In the genomic region with DNA sequence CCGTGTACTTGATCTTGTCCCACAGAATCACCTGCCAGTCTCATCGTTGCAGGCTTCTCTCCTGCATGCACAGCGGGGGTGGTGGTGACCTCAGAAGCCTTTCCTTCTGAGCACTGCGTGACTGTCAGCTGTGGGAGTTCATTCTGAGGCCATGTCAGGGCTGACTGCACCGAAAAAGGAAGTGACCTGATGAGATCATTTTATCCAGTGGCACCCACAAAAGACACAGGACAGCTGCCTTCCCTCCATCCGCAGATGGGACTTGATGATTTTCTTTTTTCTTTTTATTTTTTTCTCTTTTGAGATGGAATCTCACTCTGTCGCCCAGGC, we compare ENCODE assay signal across 9 cellular contexts.
A peak's percentile ranks its signal among the peaks of the same experiment; 100 is the strongest.
DNase-seq lines count a peak whose midpoint lies in the region; ATAC-seq and TF ChIP-seq lines count a peak whose summit lies in the region.
"Had no signal": no experiment of that assay in that cellular context is flagged by ENCODE, and none has a peak within 500 bp of the region (broad histone marks: within the 10 kb centered on the region; RNA-seq: fewer than 3 reads in every experiment).

No MANE protein-coding gene starts in this region.

- H3K27ac ChIP-seq in lung (ENCODE audit: low read depth in 1 of 2, low read length in 1 of 2): peak overlapping the region in 1 of 2 donors; percentile 39

- POLR2A ChIA-PET in activated B cell treated with CpG ODN at 0.5 μM for 24 hours (lab: Charles Lee): interaction anchor here (0.6 to 1.9 kb wide), 11 partner anchors 12 to 1309 kb away, joined by 3 to 13 read pairs (median 4); a partner anchor contains a TSS

- CTCF ChIA-PET in activated B cell treated with CpG ODN at 0.5 μM for 24 hours (lab: Charles Lee): interaction anchor here (2.6 kb wide), 1 partner anchor 16 kb away, joined by 18 read pairs; no protein-coding TSS in a partner anchor

- intact Hi-C loops in activated B cell treated with CpG ODN at 0.5 μM for 24 hours (cut with micrococcal nuclease): loop anchor here (1.0 to 5.0 kb wide), 8 partner anchors 15 to 1309 kb away; a partner anchor contains a TSS

- H3K9me3 ChIP-seq in lung (ENCODE audit: control insufficient read depth in 2 of 2, insufficient read depth in 1 of 2, low read length in 1 of 2): no peaks in the 10 kb centered on the region

- in situ Hi-C loops in Caki2 (cut with HindIII; ENCODE audit: low pct_unique_long_range_greater_than_20kb, low sequenced_read_pairs): no loop called here

- H3K4me3 ChIP-seq in lung: no peak overlapping the region

- peak; percentile 39 for DNase-seq in Caki2 (ENCODE audit: low read depth)
- peak; percentile 59 for DNase-seq in activated B cell treated with CpG ODN at 0.5 μM for 24 hours
- peak; percentile 50 for DNase-seq in lung (ENCODE audit: low spot score)
- DNase-seq in immature natural killer cell: no peak
- no peak for DNase-seq in epidermal melanocyte (ENCODE audit: insufficient read length, low spot score)
- no peak for DNase-seq in activated naive CD4-positive, alpha-beta T cell treated with Interleukin-2 at 50 U/mL for 16 hours

- WGBS in lung, 2 donors: 37 to 42% methylated on average over 6 to 7 of the region's 7 CpGs

- H3K4me1 Mint-ChIP-seq in activated B cell treated with CpG ODN at 0.5 μM for 24 hours: peaks cover 55% of the 10 kb centered on the region
- H3K4me1 Mint-ChIP-seq in immature natural killer cell: peaks cover 0 to 2% of the 10 kb centered on the region in 2 donors

- H3K27me3 ChIP-seq in lung (ENCODE audit: control insufficient read depth, insufficient read depth): no peaks in the 10 kb centered on the region

- peak overlapping the region; percentile 73 for H3K4me3 Mint-ChIP-seq in activated B cell treated with CpG ODN at 0.5 μM for 24 hours
- H3K4me3 Mint-ChIP-seq in immature natural killer cell: no peak overlapping the region

- no peaks in the 10 kb centered on the region for H3K36me3 Mint-ChIP-seq in activated B cell treated with CpG ODN at 0.5 μM for 24 hours (ENCODE audit: low read depth)
- no peaks in the 10 kb centered on the region for H3K36me3 Mint-ChIP-seq in immature natural killer cell

- peaks cover 13 to 40% of the 10 kb centered on the region in 2 donors for H3K36me3 ChIP-seq in lung (ENCODE audit: control insufficient read depth in 2 of 2, insufficient read depth in 2 of 2, low read length in 2 of 2)

- TF ChIP-seq CTCF in activated B cell treated with CpG ODN at 0.5 μM for 24 hours (IDR thresholded peaks at IDR 0.05) (no peak), lung (IDR thresholded peaks at IDR 0.05; ENCODE audit: control extremely low read depth, extremely low read depth) (no peak)

- no peaks in the 10 kb centered on the region for H3K9me3 Mint-ChIP-seq in activated B cell treated with CpG ODN at 0.5 μM for 24 hours
- H3K9me3 Mint-ChIP-seq in immature natural killer cell: no peaks in the 10 kb centered on the region

- H3K27ac Mint-ChIP-seq in activated B cell treated with CpG ODN at 0.5 μM for 24 hours (peak overlapping the region; percentile 83), immature natural killer cell (no peak overlapping the region)

- peaks cover 0 to 3% of the 10 kb centered on the region in 2 donors for H3K4me1 ChIP-seq in lung (ENCODE audit: control insufficient read depth in 2 of 2, insufficient read depth in 2 of 2, low read length in 2 of 2)

- no peaks in the 10 kb centered on the region for H3K27me3 Mint-ChIP-seq in activated B cell treated with CpG ODN at 0.5 μM for 24 hours
- peaks cover 0 to 5% (median 3%) of the 10 kb centered on the region in 3 donors for H3K27me3 Mint-ChIP-seq in immature natural killer cell (ENCODE audit: low read depth in 3 of 3)

- ATAC-seq in GM19372 (IDR thresholded peaks at IDR 0.05; ENCODE audit: low read depth, unreplicated experiment): peak; percentile 98
- ATAC-seq in HG03280 (IDR thresholded peaks at IDR 0.05; ENCODE audit: unreplicated experiment): peak; percentile 99
- peak; percentile 93 for ATAC-seq in activated B cell treated with CpG ODN at 0.5 μM for 24 hours (ENCODE audit: low read depth)
- peak; percentile 29 for ATAC-seq in lung (ENCODE audit: insufficient read depth, low FRiP score)
- ATAC-seq: HCT116 had no signal

Comparison
In these comparisons a context has a peak if more than half of its experiments do, and no peak if none do; other contexts are left out.
1. DNase-seq: peak in Caki2 (single experiment), activated B cell treated with CpG ODN at 0.5 μM for 24 hours (single experiment) and lung (single experiment); none in immature natural killer cell (0 of 3), epidermal melanocyte (single experiment) and activated naive CD4-positive, alpha-beta T cell treated with Interleukin-2 at 50 U/mL for 16 hours (single experiment).
2. ATAC-seq: peak in every context shown above with its lines; median percentile 99 in HG03280; 98 in GM19372; 93 in activated B cell treated with CpG ODN at 0.5 μM for 24 hours; 29 in lung.